8 cellular contexts compared by ENCODE assay signal in the genomic region with DNA sequence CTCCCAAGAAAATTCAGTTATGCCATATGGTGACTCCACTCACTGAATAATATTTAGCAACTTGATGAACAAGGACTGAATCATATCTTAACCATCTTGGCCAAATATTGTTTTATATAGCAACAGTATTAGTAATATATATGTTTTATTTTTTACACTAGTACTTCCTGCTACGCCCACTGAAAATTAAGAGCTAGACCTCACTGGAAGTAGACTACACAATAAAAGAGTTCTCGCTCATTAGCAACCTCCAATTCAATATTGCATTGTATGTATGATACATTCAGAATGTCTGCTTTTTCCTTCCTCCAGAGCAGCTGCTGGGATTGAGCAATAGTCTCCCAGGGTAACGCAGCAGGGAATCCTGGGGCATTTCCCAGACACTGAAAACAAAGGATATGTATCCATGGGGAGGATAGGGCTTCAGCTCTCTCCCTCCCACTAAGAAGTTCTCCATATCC.
DNase-seq lines count a peak whose midpoint lies in the region; ATAC-seq lines count a peak whose summit lies in the region.

No MANE protein-coding gene starts in this region.

- no peak overlapping the region for H3K27ac Mint-ChIP-seq in stimulated activated naive CD8-positive, alpha-beta T cell treated with anti-CD3 and anti-CD28 coated beads, Interleukin-15, amount 100 ng/mL, for 72 hours

- peaks cover 22% of the 10 kb centered on the region for H3K27me3 Mint-ChIP-seq in stimulated activated naive CD8-positive, alpha-beta T cell treated with anti-CD3 and anti-CD28 coated beads, Interleukin-15, amount 100 ng/mL, for 72 hours

- H3K9me3 Mint-ChIP-seq in stimulated activated naive CD8-positive, alpha-beta T cell treated with anti-CD3 and anti-CD28 coated beads, Interleukin-15, amount 100 ng/mL, for 72 hours = peaks cover 11 to 12% of the 10 kb centered on the region in 2 donors

- no peak for DNase-seq in stimulated activated naive CD8-positive, alpha-beta T cell treated with anti-CD3 and anti-CD28 coated beads, Interleukin-15, Interleukin-2, amounts not matched to agents 100 U/mL and 50 U/mL, for 24 hours
- no peak for DNase-seq in stimulated activated naive CD8-positive, alpha-beta T cell treated with anti-CD3 and anti-CD28 coated beads, Interleukin-15, amount 100 ng/mL, for 72 hours
- DNase-seq in amniotic epithelial cell (ENCODE audit: low read depth) (peak; percentile 92), iPS-NIHi11 (ENCODE audit: low spot score) (peak; percentile 65), germinal center (ENCODE audit: low spot score) (no peak)

- ATAC-seq in stimulated activated naive CD8-positive, alpha-beta T cell treated with anti-CD3 and anti-CD28 coated beads, Interleukin-15, Interleukin-2, amounts not matched to agents 100 U/mL and 50 U/mL, for 24 hours = peak; percentile 22
- no peak for ATAC-seq in stimulated activated naive CD8-positive, alpha-beta T cell treated with anti-CD3 and anti-CD28 coated beads, Interleukin-15, amount 100 ng/mL, for 72 hours
- ATAC-seq in GM19397 (IDR thresholded peaks at IDR 0.05; ENCODE audit: unreplicated experiment) = no peak
- ATAC-seq in HG02798 (IDR thresholded peaks at IDR 0.05; ENCODE audit: poor library complexity, unreplicated experiment) = no peak
- no peak for ATAC-seq in GM18498 (IDR thresholded peaks at IDR 0.05; ENCODE audit: unreplicated experiment)

- H3K4me3 Mint-ChIP-seq in stimulated activated naive CD8-positive, alpha-beta T cell treated with anti-CD3 and anti-CD28 coated beads, Interleukin-15, amount 100 ng/mL, for 72 hours = no peak overlapping the region

- H3K4me1 Mint-ChIP-seq in stimulated activated naive CD8-positive, alpha-beta T cell treated with anti-CD3 and anti-CD28 coated beads, Interleukin-15, amount 100 ng/mL, for 72 hours = peaks cover 29% of the 10 kb centered on the region

Comparison
In these comparisons a context has a peak if more than half of its experiments do, and no peak if none do; other contexts are left out.
1. DNase-seq: peak in amniotic epithelial cell (single experiment) and iPS-NIHi11 (single experiment); none in stimulated activated naive CD8-positive, alpha-beta T cell treated with anti-CD3 and anti-CD28 coated beads, Interleukin-15, Interleukin-2, amounts not matched to agents 100 U/mL and 50 U/mL, for 24 hours (single experiment), stimulated activated naive CD8-positive, alpha-beta T cell treated with anti-CD3 and anti-CD28 coated beads, Interleukin-15, amount 100 ng/mL, for 72 hours (0 of 2) and germinal center (single experiment).